ENCODE assay signal across 11 cellular contexts in the genomic region with DNA sequence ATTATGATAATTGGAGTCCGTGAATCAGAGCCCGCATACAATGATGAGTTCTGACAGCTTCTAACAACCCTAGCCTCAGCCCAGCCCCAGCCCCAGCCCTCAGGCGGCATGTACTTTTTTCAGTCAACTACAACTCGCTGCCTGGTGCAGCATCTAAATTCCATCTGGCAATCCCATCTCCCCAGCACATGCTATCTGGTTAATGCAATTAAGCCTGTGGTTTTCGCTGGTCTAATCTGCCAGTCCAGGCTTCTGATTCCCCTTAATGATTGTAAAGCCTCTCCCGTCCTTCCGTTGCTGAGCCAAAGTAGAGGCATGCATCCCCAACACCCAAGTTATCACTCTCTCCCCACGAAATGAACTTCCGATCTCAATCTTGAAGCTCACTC. TPM values are rescaled to one million over a fixed set of nuclear protein-coding genes. Genes with fewer than 3 reads are reported as not detected.
A peak's percentile ranks its signal among the peaks of the same experiment; 100 is the strongest.
DNase-seq lines count a peak whose midpoint lies in the region; ATAC-seq and TF ChIP-seq lines count a peak whose summit lies in the region.
"Had no signal": no experiment of that assay in that cellular context is flagged by ENCODE, and none has a peak within 500 bp of the region (broad histone marks: within the 10 kb centered on the region; RNA-seq: fewer than 3 reads in every experiment).

No MANE protein-coding gene starts in this region.

- WGBS in endodermal cell (ENCODE audit: insufficient coverage in 1 of 2, insufficient read length in 1 of 2), 2 experiments, result 0% methylated on average over 4 to 9 of the region's 9 CpGs

- H3K27me3 ChIP-seq in CD4-positive, CD25-positive, alpha-beta regulatory T cell (ENCODE audit: control insufficient read depth, insufficient read depth, low read length), result peaks cover 9% of the 10 kb centered on the region
- peaks cover 89% of the 10 kb centered on the region for H3K27me3 ChIP-seq in endodermal cell (ENCODE audit: control insufficient read depth, insufficient read depth, low read length, poor library complexity, severe bottlenecking)
- no peaks in the 10 kb centered on the region for H3K27me3 ChIP-seq in neuron (ENCODE audit: insufficient read depth, low read length)

- H3K27ac ChIP-seq in CD4-positive, CD25-positive, alpha-beta regulatory T cell (ENCODE audit: insufficient read depth, low read length, poor library complexity, severe bottlenecking), result no peak overlapping the region
- H3K27ac ChIP-seq in endodermal cell (ENCODE audit: low read depth, low read length), result peak overlapping the region; percentile 5

- H3K9me3 ChIP-seq in CD4-positive, CD25-positive, alpha-beta regulatory T cell (ENCODE audit: control insufficient read depth in 2 of 2, low read length in 2 of 2), result peaks cover 10 to 16% of the 10 kb centered on the region in 2 experiments
- H3K9me3 ChIP-seq in endodermal cell (ENCODE audit: control insufficient read depth, low read length) (no peaks in the 10 kb centered on the region), neuron (ENCODE audit: low read length) (no peaks in the 10 kb centered on the region)

- H3K4me1 ChIP-seq in CD4-positive, CD25-positive, alpha-beta regulatory T cell (ENCODE audit: control insufficient read depth, insufficient read depth, low read length, poor library complexity, severe bottlenecking), result no peaks in the 10 kb centered on the region
- no peaks in the 10 kb centered on the region for H3K4me1 ChIP-seq in endodermal cell (ENCODE audit: control insufficient read depth, insufficient read depth, low read length)
- peaks cover 35% of the 10 kb centered on the region for H3K4me1 ChIP-seq in neuron (ENCODE audit: insufficient read depth, low read length)

- peaks cover 0 to 13% (median 3%) of the 10 kb centered on the region in 7 donors for H3K9me3 Mint-ChIP-seq in CD4-positive, CD25-positive, alpha-beta regulatory T cell
- no peaks in the 10 kb centered on the region for H3K9me3 Mint-ChIP-seq in endodermal cell

- peak overlapping the region; percentile 43 for H3K4me3 ChIP-seq in CD4-positive, CD25-positive, alpha-beta regulatory T cell (ENCODE audit: low read depth, low read length)
- H3K4me3 ChIP-seq in endodermal cell (ENCODE audit: low read length), result peak overlapping the region; percentile 85
- H3K4me3 ChIP-seq in neuron (ENCODE audit: low read length), result peak overlapping the region; percentile 100

- no peak overlapping the region for H3K27ac Mint-ChIP-seq in CD4-positive, CD25-positive, alpha-beta regulatory T cell
- no peak overlapping the region for H3K27ac Mint-ChIP-seq in endodermal cell
- H3K27ac Mint-ChIP-seq: activated CD8-positive, alpha-beta T cell treated with anti-CD3 and anti-CD28 coated beads, Interleukin-2, amount 10 ng/mL, durations not matched to agents 7 days and 5 days had no signal

- H3K4me1 Mint-ChIP-seq in CD4-positive, CD25-positive, alpha-beta regulatory T cell, result no peaks in the 10 kb centered on the region
- H3K4me1 Mint-ChIP-seq in endodermal cell, result peaks cover 8% of the 10 kb centered on the region
- H3K4me1 Mint-ChIP-seq: naive thymus-derived CD8-positive, alpha-beta T cell had no signal

- DNase-seq in CD4-positive, CD25-positive, alpha-beta regulatory T cell, result no peak
- peak; percentile 34 for DNase-seq in NCI-H748 treated with DMSO at 0.1 percent for 48 hours (lab: John Stamatoyannopoulos, UW)
- DNase-seq in endodermal cell, result peak; percentile 75
- no peak for DNase-seq in activated T-cell treated with anti-CD3 and anti-CD28 coated beads, Interleukin-2, amount 50 U/mL, for 48 hours
- no peak for DNase-seq in activated gamma-delta T cell treated with Interleukin-2 at 50 U/mL for 16 hours
- DNase-seq: activated CD8-positive, alpha-beta T cell treated with anti-CD3 and anti-CD28 coated beads, Interleukin-2, amount 10 ng/mL, durations not matched to agents 7 days and 5 days; DMS153; naive thymus-derived CD8-positive, alpha-beta T cell had no signal

- no peak overlapping the region for H3K9ac ChIP-seq in endodermal cell (ENCODE audit: extremely low read depth, low read length, poor library complexity, severe bottlenecking)

- peaks cover 14% of the 10 kb centered on the region for H3K27me3 Mint-ChIP-seq in CD4-positive, CD25-positive, alpha-beta regulatory T cell
- peaks cover 28% of the 10 kb centered on the region for H3K27me3 Mint-ChIP-seq in endodermal cell (ENCODE audit: insufficient read depth)

- ATAC-seq in CD4-positive, CD25-positive, alpha-beta regulatory T cell (ENCODE audit: low read depth in 2 of 2), result no peak
- ATAC-seq in HG02870 (IDR thresholded peaks at IDR 0.05; ENCODE audit: unreplicated experiment), result no peak
- no peak for ATAC-seq in GM18502 (IDR thresholded peaks at IDR 0.05; ENCODE audit: poor library complexity, unreplicated experiment)
- ATAC-seq: activated CD8-positive, alpha-beta T cell treated with anti-CD3 and anti-CD28 coated beads, Interleukin-2, amount 10 ng/mL, durations not matched to agents 7 days and 5 days; naive thymus-derived CD8-positive, alpha-beta T cell had no signal

- H3K4me3 Mint-ChIP-seq in CD4-positive, CD25-positive, alpha-beta regulatory T cell, result no peak overlapping the region
- no peak overlapping the region for H3K4me3 Mint-ChIP-seq in endodermal cell
- H3K4me3 Mint-ChIP-seq: activated CD8-positive, alpha-beta T cell treated with anti-CD3 and anti-CD28 coated beads, Interleukin-2, amount 10 ng/mL, durations not matched to agents 7 days and 5 days; naive thymus-derived CD8-positive, alpha-beta T cell had no signal

- no peaks in the 10 kb centered on the region for H3K36me3 ChIP-seq in CD4-positive, CD25-positive, alpha-beta regulatory T cell (ENCODE audit: control insufficient read depth, insufficient read depth, low read length)
- no peaks in the 10 kb centered on the region for H3K36me3 ChIP-seq in endodermal cell (ENCODE audit: control insufficient read depth, insufficient read depth, low read length)
- H3K36me3 ChIP-seq in neuron (ENCODE audit: insufficient read depth, low read length), result no peaks in the 10 kb centered on the region

- no peak for TF ChIP-seq CTCF in endodermal cell (conservative IDR thresholded peaks at IDR 0.05)

- H3K36me3 Mint-ChIP-seq in CD4-positive, CD25-positive, alpha-beta regulatory T cell, result no peaks in the 10 kb centered on the region
- H3K36me3 Mint-ChIP-seq in endodermal cell (ENCODE audit: low read depth), result no peaks in the 10 kb centered on the region

- no peak overlapping the region for H2AFZ ChIP-seq in neuron (ENCODE audit: low read depth, low read length)

RNA-seq across cellular contexts. Expression of gene ELAVL2, which starts 0.9 kb away (rescaled TPM):
- not detected for total RNA-seq in CD4-positive, CD25-positive, alpha-beta regulatory T cell
- polyA plus RNA-seq in CD4-positive, CD25-positive, alpha-beta regulatory T cell, result not detected
- 1 to 10 TPM; 4.7 to 6.2 TPM for total RNA-seq in endodermal cell
- polyA plus RNA-seq in endodermal cell (2013, experiment 1 of 2), result 25.8 TPM
- 25.3 TPM for polyA plus RNA-seq in endodermal cell (2013, experiment 2 of 2)
- total RNA-seq: activated CD8-positive, alpha-beta T cell treated with anti-CD3 and anti-CD28 coated beads, Interleukin-2, amount 10 ng/mL, durations not matched to agents 7 days and 5 days; naive thymus-derived CD8-positive, alpha-beta T cell had no signal
- polyA plus RNA-seq: naive thymus-derived CD8-positive, alpha-beta T cell had no signal

Comparison
In these comparisons a context has a peak if more than half of its experiments do, and no peak if none do; other contexts are left out.
1. DNase-seq: peak in NCI-H748 treated with DMSO at 0.1 percent for 48 hours (single experiment) and endodermal cell (single experiment); none in CD4-positive, CD25-positive, alpha-beta regulatory T cell (0 of 3), activated T-cell treated with anti-CD3 and anti-CD28 coated beads, Interleukin-2, amount 50 U/mL, for 48 hours (0 of 2) and activated gamma-delta T cell treated with Interleukin-2 at 50 U/mL for 16 hours (single experiment).
2. H3K4me3 ChIP-seq: peak in every context shown above with its lines; median percentile 100 in neuron; 85 in endodermal cell; 43 in CD4-positive, CD25-positive, alpha-beta regulatory T cell.